9 cellular contexts compared by ENCODE assay signal in genomic region chr4:168584321-168584771, GRCh38.
DNase-seq lines count a peak whose midpoint lies in the region; ATAC-seq, FAIRE-seq and TF ChIP-seq lines count a peak whose summit lies in the region.
"Had no signal": no experiment of that assay in that cellular context is flagged by ENCODE, and none has a peak within 500 bp of the region (broad histone marks: within the 10 kb centered on the region; RNA-seq: fewer than 3 reads in every experiment).

No MANE protein-coding gene starts in this region.

- DNase-seq in RWPE2 (ENCODE audit: low spot score) (no peak), kidney glomerular epithelial cell (lab: John Stamatoyannopoulos, UW) (peak; percentile 37), cerebellar nuclear complex (lab: John Stamatoyannopoulos, UW) (no peak), hypothalamus (lab: John Stamatoyannopoulos, UW) (no peak), small intestine (no peak), immature natural killer cell (no peak)
- DNase-seq: activated gamma-delta T cell had no signal

- H3K27ac Mint-ChIP-seq in immature natural killer cell, result no peak overlapping the region

- H3K27me3 Mint-ChIP-seq in immature natural killer cell (ENCODE audit: low read depth in 3 of 3), result peaks cover 4 to 9% (median 4%) of the 10 kb centered on the region in 3 donors

- no peaks in the 10 kb centered on the region for H3K9me3 ChIP-seq in RWPE2 (ENCODE audit: severe bottlenecking)
- no peaks in the 10 kb centered on the region for H3K9me3 ChIP-seq in small intestine (ENCODE audit: control insufficient read depth, low read depth)

- H3K4me1 ChIP-seq in RWPE2 (ENCODE audit: insufficient read depth, poor library complexity, severe bottlenecking), result peaks cover 47% of the 10 kb centered on the region
- H3K4me1 ChIP-seq in small intestine (ENCODE audit: control insufficient read depth in 2 of 2, insufficient read depth in 1 of 2, low read depth in 1 of 2, low read length in 1 of 2), result no peaks in the 10 kb centered on the region

- no peak for TF ChIP-seq CTCF in RWPE2 (IDR thresholded peaks at IDR 0.05; ENCODE audit: poor library complexity, severe bottlenecking)

- no peak for FAIRE-seq in small intestine (lab: Jason Lieb, UNC)

- H3K4me1 Mint-ChIP-seq in immature natural killer cell, result no peaks in the 10 kb centered on the region

- H3K27me3 ChIP-seq in RWPE2 (ENCODE audit: insufficient read depth, poor library complexity, severe bottlenecking) (no peaks in the 10 kb centered on the region), small intestine (ENCODE audit: control insufficient read depth in 2 of 2, insufficient read depth in 2 of 2, low read length in 2 of 2) (no peaks in the 10 kb centered on the region)

- peaks cover 0 to 2% (median 0%) of the 10 kb centered on the region in 6 donors for H3K9me3 Mint-ChIP-seq in immature natural killer cell

- H3K27ac ChIP-seq in RWPE2 (ENCODE audit: poor library complexity, severe bottlenecking) (peak overlapping the region; percentile 97), small intestine (ENCODE audit: low read depth in 1 of 2, low read length in 1 of 2) (no peak overlapping the region)

- H3K4me3 ChIP-seq in RWPE2 (ENCODE audit: severe bottlenecking) (no peak overlapping the region), small intestine (ENCODE audit: low read depth in 1 of 2, low read length in 2 of 2) (no peak overlapping the region)

- H3K36me3 Mint-ChIP-seq in immature natural killer cell, result no peaks in the 10 kb centered on the region

- ATAC-seq in GM18517 (IDR thresholded peaks at IDR 0.05; ENCODE audit: unreplicated experiment) (peak; percentile 56), HG02938 (IDR thresholded peaks at IDR 0.05; ENCODE audit: unreplicated experiment) (peak; percentile 62), RWPE2 (ENCODE audit: low read depth) (no peak)

- no peak overlapping the region for H3K4me3 Mint-ChIP-seq in immature natural killer cell

- H3K36me3 ChIP-seq in RWPE2 (ENCODE audit: low read depth) (no peaks in the 10 kb centered on the region), small intestine (ENCODE audit: control insufficient read depth in 2 of 2, insufficient read depth in 2 of 2, low read length in 2 of 2) (no peaks in the 10 kb centered on the region)

- 73 to 90% (median 82%) methylated on average over 2 of the region's 2 CpGs for WGBS in small intestine, 3 donors
